ENCODE assay signal across 24 cellular contexts in genomic region chr15:78292219-78292618, GRCh38. TPM values are rescaled to one million over a fixed set of nuclear protein-coding genes. Genes with fewer than 3 reads are reported as not detected.
"Had no signal": no experiment of that assay in that cellular context is flagged by ENCODE, and none has a peak within 500 bp of the region (broad histone marks: within the 10 kb centered on the region; RNA-seq: fewer than 3 reads in every experiment).

No MANE protein-coding gene starts in this region.

- H3K4me1 ChIP-seq: left ventricle myocardium inferior, lower lobe of right lung, right atrium auricular region, sigmoid colon had no signal

- DNase-seq: cortex of kidney; dorsolateral prefrontal cortex; effector CD8-positive, alpha-beta T cell; foreskin fibroblast; kidney; left cardiac atrium; left ventricle myocardium inferior; lower lobe of right lung; midbrain; sigmoid colon; stimulated activated CD4-positive, alpha-beta T cell treated with anti-CD3 and anti-CD28 coated beads, Interleukin-12 subunit alpha, Interleukin-12 subunit beta, amount 100 ng/mL, for 4 hours; stimulated activated naive CD4-positive, alpha-beta T cell; substantia nigra; transverse colon had no signal

- H3K4me3 ChIP-seq: dorsolateral prefrontal cortex, esophagus muscularis mucosa, gastroesophageal sphincter, left ventricle myocardium inferior, lower lobe of right lung, right atrium auricular region, sigmoid colon, skin epidermis, stomach, thoracic aorta, transverse colon had no signal

- FAIRE-seq: endometrium, kidney had no signal

- H3K27ac ChIP-seq: dorsolateral prefrontal cortex, esophagus muscularis mucosa, gastroesophageal sphincter, left ventricle myocardium inferior, lower lobe of right lung, right atrium auricular region, sigmoid colon, skin epidermis, stomach, thoracic aorta, transverse colon had no signal

- H3K9me3 ChIP-seq: esophagus muscularis mucosa, gastroesophageal sphincter, left ventricle myocardium inferior, lower lobe of right lung, right atrium auricular region, sigmoid colon, stomach, thoracic aorta, transverse colon had no signal

- H3K27me3 ChIP-seq: dorsolateral prefrontal cortex, esophagus muscularis mucosa, gastroesophageal sphincter, right atrium auricular region, sigmoid colon, stomach, transverse colon had no signal

- ATAC-seq: gastroesophageal sphincter; left cardiac atrium; lower lobe of right lung; natural killer cell treated with Interleukin-12 subunit alpha and Interleukin-12 subunit beta and Interleukin-15 and Interleukin-18, amount 100 ng/mL, for 72 hours had no signal

RNA-seq across cellular contexts. Expression of gene CRABP1, which starts 47.9 kb away (rescaled TPM):
- total RNA-seq: esophagus muscularis mucosa; kidney; left cardiac atrium; left ventricle myocardium inferior; lower lobe of right lung; natural killer cell treated with Interleukin-12 subunit alpha and Interleukin-12 subunit beta and Interleukin-15 and Interleukin-18, amount 100 ng/mL, for 72 hours; pulmonary artery endothelial cell; right atrium auricular region had no signal

RNA-seq across cellular contexts. Expression of gene ACSBG1, which starts 57.9 kb away (rescaled TPM):
- total RNA-seq: omental fat pad, pulmonary artery endothelial cell, right atrium auricular region, thoracic aorta had no signal
